ENCODE assay signal across 22 cellular contexts in the genomic region with DNA sequence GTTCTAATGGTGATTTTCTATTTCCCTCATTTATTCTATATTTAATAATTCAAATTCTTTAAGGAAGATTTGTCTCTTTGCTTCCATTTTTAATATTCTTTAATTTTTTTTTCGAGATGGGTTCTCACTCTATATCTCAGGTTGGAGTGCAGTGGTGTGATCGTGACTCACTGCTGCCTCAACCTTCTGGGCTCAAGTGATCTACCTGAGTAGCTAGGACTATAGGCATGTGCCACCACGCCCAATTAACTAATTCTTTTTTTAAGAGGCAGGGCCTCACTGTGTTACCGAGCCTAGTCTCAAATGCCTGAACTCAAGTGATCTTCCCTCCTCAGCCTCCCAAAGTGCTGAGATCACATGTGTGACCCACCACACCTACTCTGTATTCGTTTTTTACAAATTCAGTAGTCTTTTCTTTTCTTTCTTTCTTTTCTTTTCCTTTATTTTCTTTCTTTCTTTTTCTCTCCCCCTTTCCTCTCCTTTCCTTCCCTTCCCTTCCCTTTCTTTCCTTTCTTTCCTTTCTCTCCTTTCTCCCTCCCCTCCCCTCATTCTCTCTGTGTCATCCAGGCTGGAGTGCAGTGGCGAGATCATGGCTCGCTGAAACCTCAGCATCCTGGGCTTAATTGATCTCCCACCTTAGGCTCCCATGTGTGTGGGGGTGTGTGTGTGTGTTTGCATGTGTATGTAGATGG.
"Had no signal": no experiment of that assay in that cellular context is flagged by ENCODE, and none has a peak within 500 bp of the region (broad histone marks: within the 10 kb centered on the region; RNA-seq: fewer than 3 reads in every experiment).

No MANE protein-coding gene starts in this region.

- H3K9me3 ChIP-seq: gastrocnemius medialis, mucosa of descending colon, testis, tibial nerve, upper lobe of right lung, vagina had no signal

- H3K4me3 Mint-ChIP-seq: immature natural killer cell; natural killer cell; neural crest cell; stimulated activated naive B cell treated with anti-CD40 and anti-IgM and Interleukin-4, amounts not matched to agents 10 μg/mL and 1 μg/mL and 100 μg/mL, for 72 hours; stimulated activated naive CD8-positive, alpha-beta T cell treated with anti-CD3 and anti-CD28 coated beads, Interleukin-15, amount 100 ng/mL, for 72 hours had no signal

- DNase-seq: dermis blood vessel endothelial cell; gastrocnemius medialis; glutamatergic neuron; immature natural killer cell; kidney; left colon; left ventricle myocardium superior; mucosa of descending colon; natural killer cell; posterior cingulate gyrus; spleen; stimulated activated CD4-positive, alpha-beta T cell treated with anti-CD3 and anti-CD28 coated beads, Interleukin-15, amount 100 ng/mL, for 24 hours; stimulated activated CD4-positive, alpha-beta T cell treated with anti-CD3 and anti-CD28 coated beads, Interleukin-1b, Interleukin-23, amount 100 ng/mL, for 48 hours; stimulated activated CD4-positive, alpha-beta T cell treated with anti-CD3 and anti-CD28 coated beads, Interleukin-4, amount 100 ng/mL, for 24 hours; stimulated activated naive B cell treated with anti-CD40 and anti-IgM and Interleukin-4, amounts not matched to agents 10 μg/mL and 1 μg/mL and 100 μg/mL, for 72 hours; stimulated activated naive CD8-positive, alpha-beta T cell treated with anti-CD3 and anti-CD28 coated beads, Interleukin-15, amount 100 ng/mL, for 72 hours; testis; upper lobe of right lung had no signal

- H3K27ac ChIP-seq: gastrocnemius medialis, spleen, testis, tibial nerve, upper lobe of right lung, vagina had no signal

- H3K27me3 Mint-ChIP-seq: stimulated activated naive B cell treated with anti-CD40 and anti-IgM and Interleukin-4, amounts not matched to agents 10 μg/mL and 1 μg/mL and 100 μg/mL, for 72 hours; stimulated activated naive CD8-positive, alpha-beta T cell treated with anti-CD3 and anti-CD28 coated beads, Interleukin-15, amount 100 ng/mL, for 72 hours had no signal

- H3K27me3 ChIP-seq: gastrocnemius medialis, spleen, testis, tibial nerve, upper lobe of right lung, vagina had no signal

- H3K9me3 Mint-ChIP-seq: immature natural killer cell, natural killer cell had no signal

- H3K4me3 ChIP-seq: gastrocnemius medialis, lung, mucosa of descending colon, spleen, testis, tibial nerve, upper lobe of right lung, vagina had no signal

- H3K27ac Mint-ChIP-seq: immature natural killer cell, natural killer cell had no signal

- H3K4me1 Mint-ChIP-seq: immature natural killer cell, natural killer cell, neural crest cell had no signal

- H3K36me3 ChIP-seq: gastrocnemius medialis, upper lobe of right lung, vagina had no signal

- H3K4me1 ChIP-seq: gastrocnemius medialis, spleen, testis, tibial nerve, upper lobe of right lung, vagina had no signal

- H3K36me3 Mint-ChIP-seq: natural killer cell had no signal
